15 cellular contexts compared by ENCODE assay signal in the genomic region with DNA sequence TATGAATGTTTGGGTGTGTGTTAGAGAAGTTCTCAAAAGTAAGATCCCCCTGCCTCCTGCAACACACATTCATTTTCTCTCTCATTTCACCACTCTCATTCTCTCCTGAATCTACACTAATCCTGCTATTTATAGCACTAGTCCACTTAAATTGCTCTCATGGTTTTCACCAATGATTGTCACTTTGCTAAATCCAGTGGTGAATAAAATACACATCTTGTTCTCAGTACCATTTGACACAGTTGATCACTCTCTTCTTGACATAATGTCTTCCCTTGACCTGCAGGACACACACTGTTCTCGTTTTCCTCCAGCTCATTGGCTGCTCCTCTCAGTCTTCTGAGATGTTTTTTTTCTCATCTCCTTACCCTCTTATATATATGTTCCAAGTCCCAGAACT.
"Had no signal": no experiment of that assay in that cellular context is flagged by ENCODE, and none has a peak within 500 bp of the region (broad histone marks: within the 10 kb centered on the region; RNA-seq: fewer than 3 reads in every experiment).

No MANE protein-coding gene starts in this region.

- H3K9me3 ChIP-seq: colonic mucosa, esophagus muscularis mucosa, gastroesophageal sphincter, heart right ventricle, left lung, lower lobe of right lung, mucosa of descending colon had no signal

- H3K27me3 ChIP-seq: colonic mucosa, esophagus muscularis mucosa, foreskin keratinocyte, gastroesophageal sphincter, heart right ventricle, left lung had no signal

- H3K36me3 ChIP-seq: colonic mucosa, esophagus muscularis mucosa, gastroesophageal sphincter, heart right ventricle, left lung, lower lobe of right lung had no signal

- H3K4me1 ChIP-seq: colonic mucosa, foreskin keratinocyte, gastroesophageal sphincter, left lung, lower lobe of right lung had no signal

- H3K27ac ChIP-seq: colonic mucosa, esophagus muscularis mucosa, foreskin keratinocyte, gastroesophageal sphincter, heart right ventricle, left lung, lower lobe of right lung had no signal

- H3K4me3 ChIP-seq: colonic mucosa, esophagus muscularis mucosa, gastroesophageal sphincter, heart right ventricle, left lung, lower lobe of right lung, mucosa of descending colon had no signal

- ATAC-seq: foreskin keratinocyte, gastroesophageal sphincter, left cardiac atrium, left lung, lower lobe of right lung, mucosa of descending colon had no signal

- DNase-seq: colonic mucosa; cortex of kidney; effector CD4-positive, alpha-beta T cell; effector memory CD4-positive, alpha-beta T cell; foreskin keratinocyte; heart right ventricle; hippocampal formation; left cardiac atrium; left lung; lower lobe of right lung; mesenchymal stem cell; mucosa of descending colon; naive B cell had no signal
